In genomic region chr12:66537866-66538265, GRCh38 we compare ENCODE assay signal across 22 cellular contexts.
DNase-seq lines count a peak whose midpoint lies in the region; ATAC-seq and TF ChIP-seq lines count a peak whose summit lies in the region.
"Had no signal": no experiment of that assay in that cellular context is flagged by ENCODE, and none has a peak within 500 bp of the region (broad histone marks: within the 10 kb centered on the region; RNA-seq: fewer than 3 reads in every experiment).

No MANE protein-coding gene starts in this region.

- no peak overlapping the region for H3K27ac ChIP-seq in WERI-Rb-1
- H3K27ac ChIP-seq: A549 had no signal

- no peaks in the 10 kb centered on the region for H3K27me3 ChIP-seq in WERI-Rb-1 (ENCODE audit: insufficient read depth, low read depth, severe bottlenecking)

- no peak overlapping the region for H3K4me3 ChIP-seq in WERI-Rb-1 (ENCODE audit: low read depth, low read length)
- H3K4me3 ChIP-seq: A549 had no signal

- TF ChIP-seq CTCF in WERI-Rb-1 (IDR thresholded peaks at IDR 0.05; ENCODE audit: low read depth, low read length): no peak

- H3K9me3 ChIP-seq in WERI-Rb-1 (ENCODE audit: severe bottlenecking): no peaks in the 10 kb centered on the region
- H3K9me3 ChIP-seq: A549 had no signal

- DNase-seq in Ammon's horn (ENCODE audit: low spot score): peak; percentile 49
- peak; percentile 41 for DNase-seq in DMS 273 (lab: John Stamatoyannopoulos, UW; ENCODE audit: unreplicated experiment)
- peak; percentile 62 for DNase-seq in NCI-H1694 treated with DMSO at 0.1 percent for 48 hours (lab: John Stamatoyannopoulos, UW)
- DNase-seq in NCI-H526 (lab: John Stamatoyannopoulos, UW): no peak
- no peak for DNase-seq in Kasumi-1 (lab: John Stamatoyannopoulos, UW)
- DNase-seq in RPMI8226: no peak
- no peak for DNase-seq in WERI-Rb-1
- DNase-seq: 8988T; ACHN; AML-193; C1 segment of cervical spinal cord; Calu3; CD4-positive, alpha-beta memory T cell; COR-L47; DMS53; DMS79 treated with DMSO at 0.1 percent for 48 hours; GF-D8; GOT3; H7; HCEC 1CT had no signal

- ATAC-seq in SK-N-SH treated with all-trans-retinoic acid at 6 μM for 48 hours: no peak
- ATAC-seq: A549 had no signal

- peaks cover 15% of the 10 kb centered on the region for H3K36me3 ChIP-seq in WERI-Rb-1

TF ChIP-seq in SK-N-SH treated with all-trans-retinoic acid at 6 μM for 48 hours, 23 proteins besides CTCF, POLR2A, EP300 and RAD21:
- peak; percentile 79; the same call in 1 of the 2 replicates for TF ChIP-seq TCF4 (CRISPR knock-in tag; IDR thresholded peaks at IDR 0.05; ENCODE audit: borderline replicate concordance)
- TF ChIP-seq BACH2 (CRISPR knock-in tag; IDR thresholded peaks at IDR 0.05; ENCODE audit: borderline replicate concordance): no peak
- no peak for TF ChIP-seq TSHZ2 (CRISPR knock-in tag; IDR thresholded peaks at IDR 0.05)
- no peak for TF ChIP-seq ZFP3 (CRISPR knock-in tag; IDR thresholded peaks at IDR 0.05)
- no peak for TF ChIP-seq OSR1 (CRISPR knock-in tag; IDR thresholded peaks at IDR 0.05)
- no peak for TF ChIP-seq PATZ1 (CRISPR knock-in tag; IDR thresholded peaks at IDR 0.05; ENCODE audit: borderline replicate concordance)
- no peak for TF ChIP-seq CSDC2 (CRISPR knock-in tag; IDR thresholded peaks at IDR 0.05)
- no peak for TF ChIP-seq ZC3H10 (CRISPR knock-in tag; IDR thresholded peaks at IDR 0.05)

Comparison
In these comparisons a context has a peak if more than half of its experiments do, and no peak if none do; other contexts are left out.
1. DNase-seq: peak in Ammon's horn (single experiment), DMS 273 (single experiment) and NCI-H1694 treated with DMSO at 0.1 percent for 48 hours (single experiment); none in NCI-H526 (0 of 2), Kasumi-1 (0 of 2), RPMI8226 (single experiment) and WERI-Rb-1 (single experiment).